ENCODE assay signal across 19 cellular contexts in genomic region chr9:132020272-132020671, GRCh38. TPM values are rescaled to one million over a fixed set of nuclear protein-coding genes. Genes with fewer than 3 reads are reported as not detected.
DNase-seq lines count a peak whose midpoint lies in the region; ATAC-seq, FAIRE-seq and TF ChIP-seq lines count a peak whose summit lies in the region.
"Had no signal": no experiment of that assay in that cellular context is flagged by ENCODE, and none has a peak within 500 bp of the region (broad histone marks: within the 10 kb centered on the region; RNA-seq: fewer than 3 reads in every experiment).

No MANE protein-coding gene starts in this region.

- no peak overlapping the region for H3K27ac ChIP-seq in IMR-90 (ENCODE audit: insufficient read depth, low read length)
- H3K27ac ChIP-seq in K562 (ENCODE audit: extremely low read depth, low read depth, low read length), result no peak overlapping the region
- H3K27ac ChIP-seq in prostate gland, result no peak overlapping the region
- H3K27ac ChIP-seq: BLaER1 treated with 17β-estradiol and CSF1 and Interleukin-3, amounts not matched to agents 10 nM and 100 nM; SJSA1 had no signal

- intact Hi-C loops in IMR-90 (cut with micrococcal nuclease) (loop anchor here (10.0 kb wide), 1 partner anchor 145 kb away; the partner anchor contains the start of gene NTNG2), K562 (cut with micrococcal nuclease) (no loop called here), mucosa of descending colon (cut with DNase I, micrococcal nuclease) (no loop called here), prostate gland (cut with DNase I) (no loop called here)

- no peak overlapping the region for H3K4me3 ChIP-seq in IMR-90 (ENCODE audit: insufficient read depth, low read depth, low read length)
- H3K4me3 ChIP-seq in K562, result no peak overlapping the region
- no peak overlapping the region for H3K4me3 ChIP-seq in mucosa of descending colon
- no peak overlapping the region for H3K4me3 ChIP-seq in prostate gland
- H3K4me3 ChIP-seq: BLaER1 treated with 17β-estradiol and CSF1 and Interleukin-3, amounts not matched to agents 10 nM and 100 nM; SJSA1 had no signal

- H2AK5ac ChIP-seq in IMR-90 (ENCODE audit: low read depth, low read length), result peak overlapping the region; percentile 13; the same call in 1 of the 2 replicates

- H3K9me1 ChIP-seq in IMR-90 (ENCODE audit: insufficient read depth, low read length) (peaks cover 11% of the 10 kb centered on the region; the same call in 1 of the 2 replicates), K562 (ENCODE audit: control insufficient read depth, insufficient read depth, low read length) (no peaks in the 10 kb centered on the region)

- H3K27me3 ChIP-seq in IMR-90 (ENCODE audit: control insufficient read depth, insufficient read depth, low read length), result no peaks in the 10 kb centered on the region
- no peaks in the 10 kb centered on the region for H3K27me3 ChIP-seq in K562 (ENCODE audit: control insufficient read depth in 2 of 2, insufficient read depth in 2 of 2, low read length in 2 of 2)
- H3K27me3 ChIP-seq in prostate gland (replicated peaks; ENCODE audit: insufficient read depth), result no peaks in the 10 kb centered on the region
- H3K27me3 ChIP-seq: BLaER1 treated with 17β-estradiol and CSF1 and Interleukin-3, amounts not matched to agents 10 nM and 100 nM; SJSA1 had no signal

- H3K14ac ChIP-seq in IMR-90 (replicated peaks; ENCODE audit: low read depth, low read length), result no peak overlapping the region

- no peak overlapping the region for H2BK20ac ChIP-seq in IMR-90 (ENCODE audit: low read depth, low read length)

- H3K79me1 ChIP-seq in IMR-90 (ENCODE audit: low read depth in 1 of 2, low read length in 2 of 2), result peaks cover 41 to 63% of the 10 kb centered on the region in 2 experiments

- H3K79me2 ChIP-seq in K562 (ENCODE audit: control insufficient read depth, insufficient read depth, low read length), result 0 out of 3 replicates have a peak, but pooled peaks cover 3% of the 10 kb centered on the region

- H3K36me3 ChIP-seq in IMR-90 (ENCODE audit: control insufficient read depth, insufficient read depth, low read length) (no peaks in the 10 kb centered on the region), K562 (ENCODE audit: control insufficient read depth, insufficient read depth, low read length) (no peaks in the 10 kb centered on the region), mucosa of descending colon (ENCODE audit: low read depth) (no peaks in the 10 kb centered on the region), prostate gland (no peaks in the 10 kb centered on the region)
- H3K36me3 ChIP-seq: SJSA1 had no signal

- POLR2A ChIA-PET in IMR-90 (lab: Charles Lee; ENCODE audit: unreplicated experiment), result no interaction called here
- POLR2A ChIA-PET in K562 (lab: Yijun Ruan, JAX), result interaction anchor here (0.9 kb wide), 1 partner anchor 24 kb away, joined by 5 read pairs; no protein-coding TSS in a partner anchor

- H3K9ac ChIP-seq in IMR-90 (ENCODE audit: low read depth, low read length) (no peak overlapping the region), K562 (ENCODE audit: insufficient read depth in 1 of 2, low read depth in 2 of 2, low read length in 2 of 2) (no peak overlapping the region)
- H3K9ac ChIP-seq: BLaER1 treated with 17β-estradiol and CSF1 and Interleukin-3, amounts not matched to agents 10 nM and 100 nM had no signal

- DNase-seq in IMR-90 (no peak), K562 (ENCODE audit: extremely low read depth in 1 of 4, low spot score in 3 of 4) (no peak), mucosa of descending colon (no peak), prostate gland (ENCODE audit: low spot score) (no peak), AG08396 (ENCODE audit: low spot score) (no peak), epidermal melanocyte (ENCODE audit: insufficient read length, low spot score) (no peak)
- DNase-seq: ACHN; CD4-positive, alpha-beta memory T cell; GDM1; H7; Karpas-422; NCI-H1694; NCI-H2171; NCI-H524 treated with DMSO at 0.1 percent for 48 hours had no signal

- H3K4me1 ChIP-seq in IMR-90 (ENCODE audit: control insufficient read depth, insufficient read depth, low read length) (peaks cover 6% of the 10 kb centered on the region; the same call in 1 of the 2 replicates), K562 (replicated peaks in 1 of 2; ENCODE audit: control insufficient read depth in 2 of 2, insufficient read depth in 2 of 2, low read length in 2 of 2) (no peaks in the 10 kb centered on the region), mucosa of descending colon (ENCODE audit: low read depth) (peaks cover 5% of the 10 kb centered on the region), prostate gland (replicated peaks) (no peaks in the 10 kb centered on the region)

- H3K9me3 ChIP-seq in IMR-90 (ENCODE audit: control insufficient read depth, insufficient read depth, low read length) (no peaks in the 10 kb centered on the region), K562 (replicated peaks; ENCODE audit: control insufficient read depth, insufficient read depth, low read depth, low read length) (no peaks in the 10 kb centered on the region), mucosa of descending colon (no peaks in the 10 kb centered on the region), prostate gland (no peaks in the 10 kb centered on the region)
- H3K9me3 ChIP-seq: Caco-2, SJSA1 had no signal

- no peak overlapping the region for H2BK15ac ChIP-seq in IMR-90 (ENCODE audit: low read depth, low read length)

- H3K56ac ChIP-seq in IMR-90 (ENCODE audit: extremely low read depth, insufficient read depth, low read length), result no peak overlapping the region

- dilution Hi-C loops in IMR-90 (cut with HindIII; ENCODE audit: low sequenced_read_pairs, unreplicated experiment), result no loop called here

- TF ChIP-seq POLR2A in IMR-90 (IDR thresholded peaks at IDR 0.05; ENCODE audit: low read depth, low read length), result no peak
- no peak for TF ChIP-seq POLR2A in K562 (conservative IDR thresholded peaks at IDR 0.05)
- TF ChIP-seq POLR2A in prostate gland (IDR thresholded peaks at IDR 0.05), result no peak

- H3K23ac ChIP-seq in IMR-90 (ENCODE audit: low read depth, low read length), result no peak overlapping the region; the same call in 1 of the 2 replicates

- no peak overlapping the region for H4K8ac ChIP-seq in IMR-90 (ENCODE audit: low read depth in 2 of 2, low read length in 2 of 2)

- H2AFZ ChIP-seq in IMR-90 (replicated peaks; ENCODE audit: low read length, poor library complexity) (no peak overlapping the region), K562 (ENCODE audit: low read depth, low read length) (no peak overlapping the region)

- H3K4ac ChIP-seq in IMR-90 (ENCODE audit: low read depth, low read length), result no peak overlapping the region

- H2AK9ac ChIP-seq in IMR-90 (replicated peaks; ENCODE audit: low read depth, low read length, poor library complexity), result peak overlapping the region; percentile 43

- no peak for TF ChIP-seq RAD21 in IMR-90 (IDR thresholded peaks at IDR 0.05; ENCODE audit: low read length)
- no peak for TF ChIP-seq RAD21 in K562 (CRISPR knock-in tag; conservative IDR thresholded peaks at IDR 0.05 in 1 of 2, IDR thresholded peaks at IDR 0.05 in 1 of 2)

- CTCF ChIA-PET in IMR-90 (lab: Yijun Ruan, JAX) (no interaction called here), K562 (lab: Yijun Ruan, JAX; ENCODE audit: low intra/inter-chr PET ratio) (no interaction called here)

- BruUV-seq in IMR-90 (replicated peaks; lab: Mats Ljungman, UMichigan) (no TSS peak), K562 (replicated peaks; lab: Mats Ljungman, UMichigan) (no TSS peak)

- no peak overlapping the region for H4K91ac ChIP-seq in IMR-90 (ENCODE audit: insufficient read depth, low read depth, low read length)

- no peak overlapping the region for H2BK120ac ChIP-seq in IMR-90 (ENCODE audit: low read depth, low read length)

- no peak overlapping the region for H4K5ac ChIP-seq in IMR-90 (ENCODE audit: low read depth, low read length)

- H3K4me2 ChIP-seq in IMR-90 (ENCODE audit: low read depth, low read length) (no peak overlapping the region), K562 (ENCODE audit: insufficient read depth, low read length) (no peak overlapping the region)
- H3K4me2 ChIP-seq: BLaER1 treated with 17β-estradiol and CSF1 and Interleukin-3, amounts not matched to agents 10 nM and 100 nM had no signal

- no CpG with 5 or more reads among the region's 2 CpGs for WGBS in IMR-90 (ENCODE audit: extremely low coverage in 2 of 2, insufficient read length in 1 of 2), 2 experiments
- WGBS in K562 (ENCODE audit: insufficient coverage, low coverage, missing lambda C conversion rate), result 89% methylated on average over 2 of the region's 2 CpGs
- WGBS in prostate gland, result 94% methylated on average over 2 of the region's 2 CpGs

- H2BK5ac ChIP-seq in IMR-90 (ENCODE audit: low read depth, low read length, poor library complexity, severe bottlenecking), result no peak overlapping the region

- peaks cover 26% of the 10 kb centered on the region for H4K20me1 ChIP-seq in IMR-90 (ENCODE audit: insufficient read depth, low read length)
- peaks cover 21% of the 10 kb centered on the region for H4K20me1 ChIP-seq in K562 (replicated peaks; ENCODE audit: control insufficient read depth, insufficient read depth, low read length)

- FAIRE-seq in K562 (lab: Jason Lieb, UNC), result no peak

- TF ChIP-seq CTCF in IMR-90 (conservative IDR thresholded peaks at IDR 0.05; ENCODE audit: low read depth, low read length), result no peak
- TF ChIP-seq CTCF in K562 (IDR thresholded peaks at IDR 0.05 in 2 of 3, conservative IDR thresholded peaks at IDR 0.05 in 1 of 3; ENCODE audit: insufficient read depth in 2 of 3, low read depth in 1 of 3, low read length in 3 of 3), result no peak
- no peak for TF ChIP-seq CTCF in mucosa of descending colon (IDR thresholded peaks at IDR 0.05)
- no peak for TF ChIP-seq CTCF in prostate gland (IDR thresholded peaks at IDR 0.05)

- no peak for TF ChIP-seq EP300 in K562 (IDR thresholded peaks at IDR 0.05; ENCODE audit: low read length)

- in situ Hi-C loops in IMR-90 (cut with MboI; ENCODE audit: low sequenced_read_pairs) (no loop called here), K562 (cut with MboI) (no loop called here)

- no peak overlapping the region for H3K18ac ChIP-seq in IMR-90 (ENCODE audit: low read depth, low read length)

- ATAC-seq in IMR-90 (ENCODE audit: low read depth), result no peak
- no peak for ATAC-seq in K562
- peak; percentile 88 for ATAC-seq in esophagus mucosa
- peak; percentile 64 for ATAC-seq in mucosa of descending colon
- no peak for ATAC-seq in GM21528 (IDR thresholded peaks at IDR 0.05; ENCODE audit: low FRiP score, unreplicated experiment)

RNA-seq across cellular contexts. Expression of gene MED27, which starts 59.4 kb away (rescaled TPM):
- 51.9 and 63.4 TPM in 2 replicates for total RNA-seq in IMR-90 (2012; rRNA removed)
- 50.2 and 51.6 TPM in 2 replicates for polyA plus RNA-seq in IMR-90 (2012; rRNA removed)
- polyA plus RNA-seq in IMR-90 (2012; cell fraction: cytosol; rRNA removed), result 33.8 and 51.4 TPM in 2 replicates
- 18.2 and 24.4 TPM in 2 replicates for polyA plus RNA-seq in IMR-90 (2012; cell fraction: nucleus; rRNA removed; ENCODE audit: low replicate concordance)
- 26.4 and 33.2 TPM in 2 replicates for total RNA-seq in K562 (2011; cell fraction: chromatin; rRNA removed; ENCODE audit: low replicate concordance)
- total RNA-seq in K562 (2011; cell fraction: nucleolus; rRNA removed), result 24.2 and 24.8 TPM in 2 replicates
- 25.0 and 27.9 TPM in 2 replicates for total RNA-seq in K562 (2011; cell fraction: nucleoplasm; rRNA removed)
- total RNA-seq in K562 (2014; rRNA removed), result 27.2 and 35.8 TPM in 2 replicates
- 24.0 and 25.2 TPM in 2 replicates for total RNA-seq in K562 (2014; rRNA removed; fragmentation: Illumina TruSeq; extraction: Trizol)
- 28.9 and 29.7 TPM in 2 replicates for total RNA-seq in K562 (2015; rRNA removed; fragmentation: Illumina TruSeq; extraction: Trizol)
- 36.1 and 38.5 TPM in 2 replicates for total RNA-seq in K562 (2021)
- 40.8 and 47.9 TPM in 2 replicates for polyA plus RNA-seq in K562 (2011; rRNA removed)
- polyA plus RNA-seq in K562 (2011; cell fraction: cytosol; rRNA removed), result 56.7 and 69.0 TPM in 2 replicates
- polyA plus RNA-seq in K562 (2011; cell fraction: nucleus; rRNA removed), result 21.8 and 22.7 TPM in 2 replicates
- polyA plus RNA-seq in K562 (2012), result 42.0 and 45.2 TPM in 2 replicates
- polyA plus RNA-seq in K562 (2014; fragmentation: Illumina TruSeq; extraction: Trizol), result 43.1 and 44.5 TPM in 2 replicates
- 10 to 100 TPM; 73.3 to 91.0 TPM for polyA plus RNA-seq in K562 (2014; fragmentation: Nextera tagmentation; extraction: Ambion mirVana)
- 24.4 and 28.2 TPM in 2 replicates for polyA plus RNA-seq in K562 (2014; rRNA removed)
- polyA minus RNA-seq in K562 (2011; rRNA and poly(A)+ RNA removed), result 51.5 and 71.0 TPM in 2 replicates
- 19.9 and 29.0 TPM in 2 replicates for polyA minus RNA-seq in K562 (2011; cell fraction: cytosol; rRNA and poly(A)+ RNA removed)
- 16.2 and 22.0 TPM in 2 replicates for polyA minus RNA-seq in K562 (2011; cell fraction: nucleus; rRNA and poly(A)+ RNA removed)
- 17.9 TPM for total RNA-seq in esophagus mucosa
- total RNA-seq in mucosa of descending colon, result 10 to 100 TPM; 13.0 to 16.3 (median 14.4) TPM
- total RNA-seq in prostate gland, result 10 to 100 TPM; 17.4 to 22.7 TPM

Comparison
In these comparisons a context has a peak if more than half of its experiments do, and no peak if none do; other contexts are left out.
1. ATAC-seq: peak in esophagus mucosa (single experiment) and mucosa of descending colon (single experiment); none in IMR-90 (single experiment), K562 (single experiment) and GM21528 (single experiment).